In genomic region chr15:31405200-31405929, GRCh38 we compare ENCODE assay signal across 13 cellular contexts.
A peak's percentile ranks its signal among the peaks of the same experiment; 100 is the strongest.
DNase-seq lines count a peak whose midpoint lies in the region; ATAC-seq, FAIRE-seq and TF ChIP-seq lines count a peak whose summit lies in the region.
"Had no signal": no experiment of that assay in that cellular context is flagged by ENCODE, and none has a peak within 500 bp of the region (broad histone marks: within the 10 kb centered on the region; RNA-seq: fewer than 3 reads in every experiment).

No MANE protein-coding gene starts in this region.

- H3K4me3 Mint-ChIP-seq in activated T-cell treated with anti-CD3 and anti-CD28 coated beads, Interleukin-2, amount 50 U/mL, for 72 hours: peak overlapping the region; percentile 52 to 85
- peak overlapping the region; percentile 58 to 78 for H3K4me3 Mint-ChIP-seq in stimulated activated naive CD8-positive, alpha-beta T cell treated with anti-CD3 and anti-CD28 coated beads, Interleukin-15, amount 100 ng/mL, for 72 hours
- H3K4me3 Mint-ChIP-seq in endodermal cell: no peak overlapping the region
- H3K4me3 Mint-ChIP-seq: natural killer cell had no signal

- H4K20me1 ChIP-seq in GM12878 (ENCODE audit: control insufficient read depth, insufficient read depth): no peaks in the 10 kb centered on the region

- H3K9me3 Mint-ChIP-seq in activated T-cell treated with anti-CD3 and anti-CD28 coated beads, Interleukin-2, amount 50 U/mL, for 72 hours: peaks cover 11 to 16% of the 10 kb centered on the region in 2 donors
- peaks cover 10 to 36% of the 10 kb centered on the region in 2 donors for H3K9me3 Mint-ChIP-seq in stimulated activated naive CD8-positive, alpha-beta T cell treated with anti-CD3 and anti-CD28 coated beads, Interleukin-15, amount 100 ng/mL, for 72 hours
- H3K9me3 Mint-ChIP-seq in endodermal cell: peaks cover 6% of the 10 kb centered on the region

- no peaks in the 10 kb centered on the region for H3K27me3 ChIP-seq in GM12878 (replicated peaks in 1 of 2; ENCODE audit: control insufficient read depth in 2 of 2, insufficient read depth in 2 of 2, low read length in 1 of 2)
- no peaks in the 10 kb centered on the region for H3K27me3 ChIP-seq in uterus
- H3K27me3 ChIP-seq in endodermal cell (ENCODE audit: control insufficient read depth, insufficient read depth, low read length, poor library complexity, severe bottlenecking): no peaks in the 10 kb centered on the region
- H3K27me3 ChIP-seq: Peyer's patch, spleen had no signal

- no peaks in the 10 kb centered on the region for H3K27me3 Mint-ChIP-seq in activated T-cell treated with anti-CD3 and anti-CD28 coated beads, Interleukin-2, amount 50 U/mL, for 72 hours (ENCODE audit: low read depth)
- no peaks in the 10 kb centered on the region for H3K27me3 Mint-ChIP-seq in stimulated activated naive CD8-positive, alpha-beta T cell treated with anti-CD3 and anti-CD28 coated beads, Interleukin-15, amount 100 ng/mL, for 72 hours
- H3K27me3 Mint-ChIP-seq in endodermal cell (ENCODE audit: insufficient read depth): peaks cover 4% of the 10 kb centered on the region

- H3K4me3 ChIP-seq in GM12878 (no peak overlapping the region), uterus (no peak overlapping the region), endodermal cell (ENCODE audit: low read length) (no peak overlapping the region)
- H3K4me3 ChIP-seq: Peyer's patch, spleen had no signal

- RAD21 ChIA-PET in GM12878 (lab: Charles Lee; ENCODE audit: unreplicated experiment): no interaction called here

- BruUV-seq in GM12878 (replicated peaks; lab: Mats Ljungman, UMichigan): no TSS peak

- no peak for TF ChIP-seq RAD21 in GM12878 (IDR thresholded peaks at IDR 0.05; ENCODE audit: insufficient read depth, low read depth, low read length)

- TF ChIP-seq CTCF in GM12878 (IDR thresholded peaks at IDR 0.05 in 2 of 3, conservative IDR thresholded peaks at IDR 0.05 in 1 of 3; ENCODE audit: control insufficient read depth in 2 of 3, extremely low read depth in 1 of 3, insufficient read depth in 1 of 3, low read depth in 3 of 3, low read length in 3 of 3) (no peak), uterus (IDR thresholded peaks at IDR 0.05) (no peak), endodermal cell (conservative IDR thresholded peaks at IDR 0.05) (no peak)

- no peaks in the 10 kb centered on the region for H3K79me2 ChIP-seq in GM12878 (ENCODE audit: control insufficient read depth, insufficient read depth, low read length)

- H3K36me3 ChIP-seq in GM12878 (ENCODE audit: control insufficient read depth in 2 of 2, insufficient read depth in 2 of 2, low read length in 1 of 2) (no peaks in the 10 kb centered on the region), uterus (no peaks in the 10 kb centered on the region), endodermal cell (ENCODE audit: control insufficient read depth, insufficient read depth, low read length) (no peaks in the 10 kb centered on the region)
- H3K36me3 ChIP-seq: Peyer's patch, spleen had no signal

- CTCF ChIA-PET in GM12878 (lab: Yijun Ruan, JAX): interaction anchor here (1.1 kb wide), 1 partner anchor 14 kb away, joined by 3 read pairs; no protein-coding TSS in a partner anchor

- peaks cover 17 to 29% of the 10 kb centered on the region in 2 donors for H3K36me3 Mint-ChIP-seq in activated T-cell treated with anti-CD3 and anti-CD28 coated beads, Interleukin-2, amount 50 U/mL, for 72 hours (ENCODE audit: insufficient read depth in 2 of 2)
- H3K36me3 Mint-ChIP-seq in endodermal cell (ENCODE audit: low read depth): no peaks in the 10 kb centered on the region
- H3K36me3 Mint-ChIP-seq: natural killer cell had no signal

- POLR2A ChIA-PET in GM12878 (lab: Charles Lee): no interaction called here

- 53% methylated on average over 13 of the region's 13 CpGs for WGBS in GM12878 (ENCODE audit: insufficient coverage, insufficient replicate concordance, low lambda C conversion rate, missing lambda C conversion rate)
- WGBS in endodermal cell (ENCODE audit: insufficient coverage in 1 of 2, insufficient read length in 1 of 2), 2 experiments: 86 to 88% methylated on average over 11 to 13 of the region's 13 CpGs

- in situ Hi-C loops in GM12878 (cut with MboI): no loop called here

- intact Hi-C loops in GM12878 (cut with micrococcal nuclease; ENCODE audit: unreplicated experiment) (no loop called here), uterus (cut with DNase I; ENCODE audit: low total_unique reads) (no loop called here), left ventricle myocardium superior (cut with micrococcal nuclease) (no loop called here)

- H3K4me1 Mint-ChIP-seq in activated T-cell treated with anti-CD3 and anti-CD28 coated beads, Interleukin-2, amount 50 U/mL, for 72 hours (ENCODE audit: low read depth): peaks cover 50% of the 10 kb centered on the region
- H3K4me1 Mint-ChIP-seq in stimulated activated naive CD8-positive, alpha-beta T cell treated with anti-CD3 and anti-CD28 coated beads, Interleukin-15, amount 100 ng/mL, for 72 hours: peaks cover 57% of the 10 kb centered on the region
- H3K4me1 Mint-ChIP-seq in endodermal cell: no peaks in the 10 kb centered on the region

- H2AFZ ChIP-seq in GM12878 (ENCODE audit: control insufficient read depth, low read depth, low read length): peak overlapping the region; percentile 44; the same call in 1 of the 2 replicates

- H3K9me3 ChIP-seq in GM12878 (replicated peaks; ENCODE audit: control insufficient read depth, insufficient read depth, low read length) (peaks cover 1% of the 10 kb centered on the region; the same call in 1 of the 3 replicates), uterus (peaks cover 0 to 7% of the 10 kb centered on the region in 2 donors), endodermal cell (ENCODE audit: control insufficient read depth, low read length) (no peaks in the 10 kb centered on the region)

- H3K4me1 ChIP-seq in GM12878 (ENCODE audit: control insufficient read depth, insufficient read depth, low read length): no peaks in the 10 kb centered on the region
- no peaks in the 10 kb centered on the region for H3K4me1 ChIP-seq in uterus
- H3K4me1 ChIP-seq in endodermal cell (ENCODE audit: control insufficient read depth, insufficient read depth, low read length): no peaks in the 10 kb centered on the region
- H3K4me1 ChIP-seq: Peyer's patch had no signal

- no peak for TF ChIP-seq POLR2A in GM12878 (IDR thresholded peaks at IDR 0.05; ENCODE audit: low read depth, low read length)
- no peak for TF ChIP-seq POLR2A in uterus (IDR thresholded peaks at IDR 0.05)

- H3K9ac ChIP-seq in GM12878 (ENCODE audit: control insufficient read depth, insufficient read depth, low read length) (no peak overlapping the region), endodermal cell (ENCODE audit: extremely low read depth, low read length, poor library complexity, severe bottlenecking) (no peak overlapping the region)

- H3K27ac ChIP-seq in GM12878 (ENCODE audit: control insufficient read depth, insufficient read depth) (no peak overlapping the region), uterus (no peak overlapping the region), endodermal cell (ENCODE audit: low read depth, low read length) (no peak overlapping the region)
- H3K27ac ChIP-seq: Peyer's patch had no signal

- H3K4me2 ChIP-seq in GM12878 (ENCODE audit: control insufficient read depth, insufficient read depth): no peak overlapping the region

- no peak for TF ChIP-seq EP300 in GM12878 (IDR thresholded peaks at IDR 0.05; ENCODE audit: borderline replicate concordance in 1 of 2, control insufficient read depth in 1 of 2, low read depth in 2 of 2, low read length in 2 of 2)

- H3K27ac Mint-ChIP-seq in activated T-cell treated with anti-CD3 and anti-CD28 coated beads, Interleukin-2, amount 50 U/mL, for 72 hours: peak overlapping the region; percentile 94
- H3K27ac Mint-ChIP-seq in stimulated activated naive CD8-positive, alpha-beta T cell treated with anti-CD3 and anti-CD28 coated beads, Interleukin-15, amount 100 ng/mL, for 72 hours: peak overlapping the region; percentile 5 to 91
- H3K27ac Mint-ChIP-seq in endodermal cell: no peak overlapping the region
- H3K27ac Mint-ChIP-seq: natural killer cell had no signal

- DNase-seq in activated T-cell treated with anti-CD3 and anti-CD28 coated beads, Interleukin-2, amount 50 U/mL, for 72 hours: peak in 1 of 2 donors; percentile 46
- no peak for DNase-seq in activated T-cell treated with anti-CD3 and anti-CD28 coated beads, Interleukin-2, amount 50 U/mL, for 48 hours
- DNase-seq in NOMO-1 treated with DMSO at 0.1 percent for 48 hours (lab: John Stamatoyannopoulos, UW; ENCODE audit: unreplicated experiment): peak; percentile 54
- DNase-seq in GM12878 (ENCODE audit: low read depth, low spot score): no peak
- no peak for DNase-seq in stimulated activated naive CD8-positive, alpha-beta T cell treated with anti-CD3 and anti-CD28 coated beads, Interleukin-15, amount 100 ng/mL, for 72 hours
- no peak for DNase-seq in uterus
- no peak for DNase-seq in left ventricle myocardium superior
- DNase-seq in endodermal cell: no peak
- DNase-seq: hypothalamus, natural killer cell, NCI-H1105, Peyer's patch, spleen had no signal

- no peak for FAIRE-seq in GM12878 (lab: Jason Lieb, UNC)

- SMC1A ChIA-PET in GM12878 (lab: Charles Lee; ENCODE audit: uncharacterized antibody, unreplicated experiment): no interaction called here

- ATAC-seq in activated T-cell treated with anti-CD3 and anti-CD28 coated beads, Interleukin-2, amount 50 U/mL, for 72 hours (replicated peaks in 1 of 2): peak; percentile 75 to 78
- ATAC-seq in GM12878: no peak
- peak; percentile 47 for ATAC-seq in stimulated activated naive CD8-positive, alpha-beta T cell treated with anti-CD3 and anti-CD28 coated beads, Interleukin-15, amount 100 ng/mL, for 72 hours
- ATAC-seq in left ventricle myocardium superior: no peak

TF ChIP-seq in GM12878, 131 proteins besides CTCF, POLR2A, EP300 and RAD21 (continues in another document):
- TF ChIP-seq ZZZ3 (IDR thresholded peaks at IDR 0.05; ENCODE audit: control insufficient read depth, insufficient read length, low read depth) (no peak), TBL1XR1 (IDR thresholded peaks at IDR 0.05; ENCODE audit: low read depth, low read length) (no peak), IKZF1 (conservative IDR thresholded peaks at IDR 0.05) (no peak), SP1 (IDR thresholded peaks at IDR 0.05; ENCODE audit: low read depth, low read length) (no peak), ZSCAN29 (IDR thresholded peaks at IDR 0.05) (no peak), SMARCA5 (IDR thresholded peaks at IDR 0.05) (no peak)

Comparison
In these comparisons a context has a peak if more than half of its experiments do, and no peak if none do; other contexts are left out.
1. ATAC-seq: peak in activated T-cell treated with anti-CD3 and anti-CD28 coated beads, Interleukin-2, amount 50 U/mL, for 72 hours (2 of 2) and stimulated activated naive CD8-positive, alpha-beta T cell treated with anti-CD3 and anti-CD28 coated beads, Interleukin-15, amount 100 ng/mL, for 72 hours (single experiment); none in GM12878 (single experiment) and left ventricle myocardium superior (single experiment).